ENCODE assay signal across 10 cellular contexts in the genomic region with DNA sequence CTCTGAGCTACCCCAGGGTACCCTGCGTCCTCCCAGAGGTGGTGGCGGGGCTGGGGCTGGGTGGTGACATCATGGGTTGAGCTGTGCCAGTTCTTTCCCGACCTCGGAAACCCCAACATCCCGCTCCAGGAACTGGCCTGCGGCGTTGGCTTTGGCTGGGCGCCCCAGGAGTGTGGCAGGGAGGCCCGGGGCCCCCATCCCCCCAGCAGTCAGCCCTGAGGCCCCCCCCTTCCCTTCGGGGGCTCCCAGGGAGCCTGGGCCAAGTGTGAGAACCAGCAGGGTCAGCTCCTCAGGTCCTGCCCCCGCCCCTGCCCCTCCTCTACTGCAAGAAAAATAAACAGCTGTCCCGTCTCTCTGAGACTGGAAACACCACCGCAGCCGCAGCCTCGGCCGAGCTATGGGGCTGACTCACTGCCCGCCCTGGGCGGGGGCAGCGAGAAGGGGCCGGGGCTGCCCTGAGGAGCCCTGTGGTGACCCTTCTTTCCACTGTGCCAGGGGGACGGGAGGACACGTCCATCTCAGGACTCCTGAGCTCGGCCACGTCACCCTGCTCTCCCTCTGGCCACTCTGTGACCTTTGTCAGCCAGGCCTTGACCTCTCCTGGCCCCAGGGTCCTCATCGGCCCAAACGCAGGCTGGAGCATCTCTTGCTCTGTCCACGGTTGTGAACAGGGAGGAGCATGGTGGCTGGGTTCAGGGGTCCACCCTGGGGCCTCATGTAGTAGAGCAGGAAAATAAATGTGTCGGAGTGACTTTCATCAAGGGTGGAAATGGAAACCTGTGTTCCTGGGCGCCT.
DNase-seq lines count a peak whose midpoint lies in the region; ATAC-seq and TF ChIP-seq lines count a peak whose summit lies in the region.
"Had no signal": no experiment of that assay in that cellular context is flagged by ENCODE, and none has a peak within 500 bp of the region (broad histone marks: within the 10 kb centered on the region; RNA-seq: fewer than 3 reads in every experiment).

No MANE protein-coding gene starts in this region.

- CTCF ChIA-PET in AG04449 (lab: Yijun Ruan, JAX), result interaction anchor here (0.6 to 1.0 kb wide), 3 partner anchors 9 to 171 kb away, joined by 3 read pairs; no protein-coding TSS in a partner anchor

- no peak for ATAC-seq in GM21447 (IDR thresholded peaks at IDR 0.05; ENCODE audit: unreplicated experiment)

- H3K27me3 ChIP-seq in breast epithelium (peaks cover 0 to 5% of the 10 kb centered on the region in 2 donors), liver (ENCODE audit: control insufficient read depth in 4 of 4, insufficient read depth in 4 of 4, low read length in 3 of 4) (peaks cover 0 to 2% (median under 1%) of the 10 kb centered on the region in 4 donors)

- DNase-seq in AG04449 (ENCODE audit: low read depth, low spot score) (peak; percentile 16), HT1080 (ENCODE audit: low read depth) (peak; percentile 81), breast epithelium (ENCODE audit: low spot score in 2 of 2) (peak; percentile 66 to 83), NCI-H2081 treated with DMSO at 0.1 percent for 48 hours (lab: John Stamatoyannopoulos, UW) (no peak), NCI-H69 (lab: John Stamatoyannopoulos, UW) (no peak)
- DNase-seq in effector CD4-positive, alpha-beta T cell, result no peak
- DNase-seq: activated CD4-positive, alpha-beta T cell treated with anti-CD3 and anti-CD28 coated beads for 48 hours; KBM-7 had no signal

- H3K9me3 ChIP-seq in breast epithelium, result no peaks in the 10 kb centered on the region
- no peaks in the 10 kb centered on the region for H3K9me3 ChIP-seq in liver (ENCODE audit: control insufficient read depth in 4 of 4, low read length in 3 of 4)

- intact Hi-C loops in breast epithelium (cut with DNase I; ENCODE audit: low total_unique reads), result no loop called here

- 27% methylated on average over 29 of the region's 29 CpGs for WGBS in liver

- TF ChIP-seq CTCF in AG04449 (IDR thresholded peaks at IDR 0.05; ENCODE audit: insufficient read depth, low read length, missing control alignments), result no peak
- TF ChIP-seq CTCF in breast epithelium (IDR thresholded peaks at IDR 0.05), result no peak
- no peak for TF ChIP-seq CTCF in liver (IDR thresholded peaks at IDR 0.05; ENCODE audit: low read depth, low read length, missing input control)

- H3K36me3 ChIP-seq in breast epithelium, result no peaks in the 10 kb centered on the region
- H3K36me3 ChIP-seq in liver (ENCODE audit: control insufficient read depth in 4 of 4, insufficient read depth in 3 of 4, low read depth in 1 of 4, low read length in 3 of 4), result no peaks in the 10 kb centered on the region

- no peak for TF ChIP-seq RAD21 in liver (IDR thresholded peaks at IDR 0.05)

- no peak overlapping the region for H3K9ac ChIP-seq in liver (ENCODE audit: low read depth in 1 of 2, low read length in 2 of 2)

- POLR2A ChIA-PET in AG04449 (lab: Yijun Ruan, JAX), result interaction anchor here (0.7 to 1.1 kb wide), 2 partner anchors 10 to 19 kb away, joined by 3 read pairs; no protein-coding TSS in a partner anchor

- H3K4me1 ChIP-seq in breast epithelium (peaks cover 0 to 3% of the 10 kb centered on the region in 2 donors), liver (ENCODE audit: control insufficient read depth in 4 of 4, insufficient read depth in 4 of 4, low read length in 3 of 4) (no peaks in the 10 kb centered on the region)

- peak overlapping the region; percentile 2; the same call in 1 of the 2 replicates for H3K4me3 ChIP-seq in AG04449 (ENCODE audit: low read depth, low read length)
- H3K4me3 ChIP-seq in breast epithelium, result peak overlapping the region in 2 of 3 donors; percentile 7 to 9
- no peak overlapping the region for H3K4me3 ChIP-seq in liver (ENCODE audit: low read depth in 1 of 3, low read length in 3 of 3)

- TF ChIP-seq POLR2A in breast epithelium (IDR thresholded peaks at IDR 0.05), result no peak

- peak overlapping the region; percentile 80 to 81 for H3K27ac ChIP-seq in breast epithelium
- no peak overlapping the region for H3K27ac ChIP-seq in liver (ENCODE audit: low read depth in 1 of 2, low read length in 2 of 2)

TF ChIP-seq in liver, 16 proteins besides CTCF, POLR2A, EP300 and RAD21:
- TF ChIP-seq YY1 (IDR thresholded peaks at IDR 0.05), result no peak
- TF ChIP-seq HNF4G (IDR thresholded peaks at IDR 0.05), result no peak
- no peak for TF ChIP-seq RXRA (IDR thresholded peaks at IDR 0.05)
- TF ChIP-seq, protein P1, sequence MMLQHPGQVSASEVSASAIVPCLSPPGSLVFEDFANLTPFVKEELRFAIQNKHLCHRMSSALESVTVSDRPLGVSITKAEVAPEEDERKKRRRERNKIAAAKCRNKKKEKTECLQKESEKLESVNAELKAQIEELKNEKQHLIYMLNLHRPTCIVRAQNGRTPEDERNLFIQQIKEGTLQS (IDR thresholded peaks at IDR 0.05), result no peak
- peak; percentile 37 for TF ChIP-seq NR2F2 (IDR thresholded peaks at IDR 0.05)

Comparison
In these comparisons a context has a peak if more than half of its experiments do, and no peak if none do; other contexts are left out.
1. DNase-seq: peak in AG04449 (single experiment), HT1080 (single experiment) and breast epithelium (2 of 2); none in NCI-H2081 treated with DMSO at 0.1 percent for 48 hours (single experiment), NCI-H69 (single experiment) and effector CD4-positive, alpha-beta T cell (single experiment).
2. H3K4me3 ChIP-seq: peak in AG04449 (single experiment) and breast epithelium (2 of 3); none in liver (0 of 3).
3. H3K27ac ChIP-seq: peak in breast epithelium (2 of 2); none in liver (0 of 2).